Comparison of ENCODE assay signal across 7 cellular contexts in the genomic region with DNA sequence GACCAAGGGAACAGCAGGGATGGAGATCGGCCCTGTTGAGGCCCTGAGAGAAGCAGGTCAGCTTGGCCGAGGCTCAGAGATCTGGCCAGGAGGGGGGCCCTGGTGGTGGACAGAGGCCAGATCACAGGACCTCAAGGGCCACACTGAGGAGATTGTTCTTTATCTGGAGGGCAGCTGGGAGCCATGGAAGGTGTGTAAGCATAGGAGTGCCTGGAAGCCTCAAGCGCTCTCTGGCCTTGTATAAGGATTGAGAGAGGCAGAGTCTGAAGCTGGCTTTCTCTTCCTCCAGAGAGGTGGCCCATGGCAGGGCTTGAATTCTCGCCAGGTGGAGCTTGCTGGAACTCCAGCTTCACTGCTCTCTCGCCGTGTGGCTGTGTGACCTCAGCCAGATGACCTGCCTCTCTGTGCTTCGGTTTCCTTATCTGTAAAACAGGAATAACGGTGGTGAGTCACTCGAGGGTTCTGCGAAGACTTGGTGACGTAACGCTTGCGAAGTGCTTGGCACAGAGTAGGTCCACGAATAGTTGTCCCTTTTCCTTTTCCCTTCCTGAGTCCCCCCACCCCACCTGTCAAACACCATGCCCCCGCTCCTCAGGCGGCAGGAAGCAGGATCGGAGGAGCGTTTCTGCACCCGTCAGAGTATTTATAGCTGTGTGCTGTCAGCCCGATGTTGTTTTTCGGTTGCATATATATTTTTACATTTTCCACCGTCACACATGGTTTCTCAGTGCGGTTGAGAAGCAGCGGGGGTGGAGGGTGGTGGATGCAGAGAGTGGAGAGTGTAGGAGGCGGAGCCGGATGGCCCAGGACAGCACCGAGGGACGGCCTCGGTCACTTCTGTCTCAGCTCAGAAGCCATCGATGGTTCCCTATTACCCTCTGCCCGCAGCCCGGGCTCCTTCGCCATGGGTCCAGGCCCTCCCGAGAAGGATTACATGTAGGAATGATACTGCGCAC. TPM values are rescaled to one million over a fixed set of nuclear protein-coding genes. Genes with fewer than 3 reads are reported as not detected.
DNase-seq lines count a peak whose midpoint lies in the region; ATAC-seq and TF ChIP-seq lines count a peak whose summit lies in the region.

No MANE protein-coding gene starts in this region.

- no peak overlapping the region for H3K4me2 ChIP-seq in SK-N-SH

- H3K27me3 Mint-ChIP-seq in activated CD4-positive, alpha-beta T cell treated with anti-CD3 and anti-CD28 coated beads for 36 hours, result no peaks in the 10 kb centered on the region

- H3K4me3 Mint-ChIP-seq in activated CD4-positive, alpha-beta T cell treated with anti-CD3 and anti-CD28 coated beads for 36 hours, result peak overlapping the region; percentile 62

- peak; percentile 87 for DNase-seq in activated CD4-positive, alpha-beta T cell treated with anti-CD3 and anti-CD28 coated beads for 36 hours
- peak; percentile 23 for DNase-seq in effector CD4-positive, alpha-beta T cell
- DNase-seq in stimulated activated CD4-positive, alpha-beta T cell treated with anti-CD3 and anti-CD28 coated beads, Interleukin-15, amount 100 ng/mL, for 48 hours (ENCODE audit: low read depth in 2 of 2), result peak; percentile 70 to 76
- DNase-seq in NCI-H1694 treated with DMSO at 0.1 percent for 48 hours (lab: John Stamatoyannopoulos, UW), result no peak
- DNase-seq in SK-N-SH, result no peak

- no peaks in the 10 kb centered on the region for H3K9me2 ChIP-seq in SK-N-SH

- peaks cover 35% of the 10 kb centered on the region for H3K4me1 Mint-ChIP-seq in activated CD4-positive, alpha-beta T cell treated with anti-CD3 and anti-CD28 coated beads for 36 hours

- no peaks in the 10 kb centered on the region for H3K36me3 Mint-ChIP-seq in activated CD4-positive, alpha-beta T cell treated with anti-CD3 and anti-CD28 coated beads for 36 hours (ENCODE audit: low read depth)

- no peak for TF ChIP-seq CTCF in SK-N-SH (IDR thresholded peaks at IDR 0.05)

- H3K4me1 ChIP-seq in SK-N-SH (ENCODE audit: control insufficient read depth in 1 of 2, insufficient read depth in 2 of 2, low read depth in 1 of 2, low read length in 1 of 2), result peaks cover 0 to 7% of the 10 kb centered on the region in 2 experiments; a peak in 2 of 4 replicates

- no peak overlapping the region for H3K4me3 ChIP-seq in SK-N-SH (ENCODE audit: low read depth in 2 of 2, low read length in 1 of 2)

- no peaks in the 10 kb centered on the region for H3K9me3 ChIP-seq in SK-N-SH

- no peaks in the 10 kb centered on the region for H3K79me2 ChIP-seq in SK-N-SH (ENCODE audit: insufficient read depth)

- intact Hi-C loops in activated CD4-positive, alpha-beta T cell treated with anti-CD3 and anti-CD28 coated beads for 36 hours (cut with DNase I, micrococcal nuclease), result loop anchor here (1.0 to 2.0 kb wide), 7 partner anchors 16 to 532 kb away; a partner anchor contains a TSS

- no peak overlapping the region for H2AFZ ChIP-seq in SK-N-SH (ENCODE audit: low read depth)

- ATAC-seq in GM19351 (IDR thresholded peaks at IDR 0.05; ENCODE audit: unreplicated experiment) (peak; percentile 65), HG03342 (IDR thresholded peaks at IDR 0.05; ENCODE audit: unreplicated experiment) (peak; percentile 61)
- peak; percentile 75 for ATAC-seq in activated CD4-positive, alpha-beta T cell treated with anti-CD3 and anti-CD28 coated beads for 36 hours

- H3F3A ChIP-seq in SK-N-SH (replicated peaks; ENCODE audit: insufficient read depth), result no peaks in the 10 kb centered on the region

- no peaks in the 10 kb centered on the region for H3K27me3 ChIP-seq in SK-N-SH (ENCODE audit: insufficient read depth)

- WGBS in SK-N-SH (ENCODE audit: low lambda C conversion rate), result 85% methylated on average over 31 of the region's 35 CpGs

- TF ChIP-seq RAD21 in SK-N-SH (IDR thresholded peaks at IDR 0.05; ENCODE audit: low read length), result no peak

- no peaks in the 10 kb centered on the region for H3K9me3 Mint-ChIP-seq in activated CD4-positive, alpha-beta T cell treated with anti-CD3 and anti-CD28 coated beads for 36 hours (ENCODE audit: low read depth)

- no peaks in the 10 kb centered on the region for H3K36me3 ChIP-seq in SK-N-SH (replicated peaks in 1 of 2; ENCODE audit: control insufficient read depth in 1 of 2, insufficient read depth in 2 of 2, low read length in 1 of 2)

- POLR2A ChIA-PET in activated CD4-positive, alpha-beta T cell treated with anti-CD3 and anti-CD28 coated beads for 36 hours (lab: Charles Lee), result interaction anchor here (0.7 to 1.3 kb wide), 3 partner anchors 16 to 70 kb away, joined by 3 to 20 read pairs (median 3); no protein-coding TSS in a partner anchor
- POLR2A ChIA-PET in SK-N-SH (lab: Yijun Ruan, JAX), result interaction anchor here (0.6 kb wide), 1 partner anchor 371 kb away, joined by 4 read pairs; no protein-coding TSS in a partner anchor

- peak overlapping the region; percentile 99 for H3K27ac Mint-ChIP-seq in activated CD4-positive, alpha-beta T cell treated with anti-CD3 and anti-CD28 coated beads for 36 hours

- CTCF ChIA-PET in activated CD4-positive, alpha-beta T cell treated with anti-CD3 and anti-CD28 coated beads for 36 hours (lab: Charles Lee), result interaction anchor here (0.5 to 1.8 kb wide), 10 partner anchors 10 to 1076 kb away, joined by 3 to 6 read pairs (median 4); a partner anchor contains a TSS
- CTCF ChIA-PET in SK-N-SH (lab: Yijun Ruan, JAX), result interaction anchor here (7.0 kb wide), 1 partner anchor 11 kb away, joined by 38 read pairs; no protein-coding TSS in a partner anchor

- H3K27ac ChIP-seq in SK-N-SH (ENCODE audit: low read depth in 2 of 2, low read length in 1 of 2), result no peak overlapping the region

- no peaks in the 10 kb centered on the region for H4K20me1 ChIP-seq in SK-N-SH (ENCODE audit: insufficient read depth)

- no peak overlapping the region for H3K9ac ChIP-seq in SK-N-SH

- TF ChIP-seq EP300 in SK-N-SH (IDR thresholded peaks at IDR 0.05; ENCODE audit: borderline replicate concordance in 1 of 2, low read depth in 1 of 2, low read length in 1 of 2), result no peak

TF ChIP-seq in SK-N-SH, 30 proteins besides CTCF, POLR2A, EP300 and RAD21 (continues in another document):
- TF ChIP-seq SMC3 (IDR thresholded peaks at IDR 0.05; ENCODE audit: low read depth, low read length) (no peak), EZH2phosphoT487 (IDR thresholded peaks at IDR 0.05; ENCODE audit: borderline replicate concordance, low read depth) (no peak), GATA2 (CRISPR knock-in tag; IDR thresholded peaks at IDR 0.05) (no peak), FOXM1 (IDR thresholded peaks at IDR 0.05; ENCODE audit: low read depth) (no peak), FOXJ3 (CRISPR knock-in tag; IDR thresholded peaks at IDR 0.05) (no peak), RFX5 (IDR thresholded peaks at IDR 0.05; ENCODE audit: low read length) (no peak), MEF2A (IDR thresholded peaks at IDR 0.05; ENCODE audit: borderline replicate concordance, low read depth) (no peak), TAF1 (IDR thresholded peaks at IDR 0.05; ENCODE audit: borderline replicate concordance, low read depth, low read length) (no peak), POLR2AphosphoS5 (IDR thresholded peaks at IDR 0.05; ENCODE audit: low read depth, low read length) (no peak), TEAD4 (IDR thresholded peaks at IDR 0.05; ENCODE audit: borderline replicate concordance, insufficient read depth) (no peak)
- TF ChIP-seq, protein P1, sequence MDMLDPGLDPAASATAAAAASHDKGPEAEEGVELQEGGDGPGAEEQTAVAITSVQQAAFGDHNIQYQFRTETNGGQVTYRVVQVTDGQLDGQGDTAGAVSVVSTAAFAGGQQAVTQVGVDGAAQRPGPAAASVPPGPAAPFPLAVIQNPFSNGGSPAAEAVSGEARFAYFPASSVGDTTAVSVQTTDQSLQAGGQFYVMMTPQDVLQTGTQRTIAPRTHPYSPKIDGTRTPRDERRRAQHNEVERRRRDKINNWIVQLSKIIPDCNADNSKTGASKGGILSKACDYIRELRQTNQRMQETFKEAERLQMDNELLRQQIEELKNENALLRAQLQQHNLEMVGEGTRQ (IDR thresholded peaks at IDR 0.05; ENCODE audit: borderline replicate concordance, low read depth, low read length), result no peak
- TF ChIP-seq, protein P2, sequence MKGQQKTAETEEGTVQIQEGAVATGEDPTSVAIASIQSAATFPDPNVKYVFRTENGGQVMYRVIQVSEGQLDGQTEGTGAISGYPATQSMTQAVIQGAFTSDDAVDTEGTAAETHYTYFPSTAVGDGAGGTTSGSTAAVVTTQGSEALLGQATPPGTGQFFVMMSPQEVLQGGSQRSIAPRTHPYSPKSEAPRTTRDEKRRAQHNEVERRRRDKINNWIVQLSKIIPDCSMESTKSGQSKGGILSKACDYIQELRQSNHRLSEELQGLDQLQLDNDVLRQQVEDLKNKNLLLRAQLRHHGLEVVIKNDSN (IDR thresholded peaks at IDR 0.05; ENCODE audit: borderline replicate concordance, low read depth), result no peak
- TF ChIP-seq, protein P3, sequence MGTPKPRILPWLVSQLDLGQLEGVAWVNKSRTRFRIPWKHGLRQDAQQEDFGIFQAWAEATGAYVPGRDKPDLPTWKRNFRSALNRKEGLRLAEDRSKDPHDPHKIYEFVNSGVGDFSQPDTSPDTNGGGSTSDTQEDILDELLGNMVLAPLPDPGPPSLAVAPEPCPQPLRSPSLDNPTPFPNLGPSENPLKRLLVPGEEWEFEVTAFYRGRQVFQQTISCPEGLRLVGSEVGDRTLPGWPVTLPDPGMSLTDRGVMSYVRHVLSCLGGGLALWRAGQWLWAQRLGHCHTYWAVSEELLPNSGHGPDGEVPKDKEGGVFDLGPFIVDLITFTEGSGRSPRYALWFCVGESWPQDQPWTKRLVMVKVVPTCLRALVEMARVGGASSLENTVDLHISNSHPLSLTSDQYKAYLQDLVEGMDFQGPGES (IDR thresholded peaks at IDR 0.05; ENCODE audit: low read depth, low read length), result no peak
- TF ChIP-seq, protein P4, sequence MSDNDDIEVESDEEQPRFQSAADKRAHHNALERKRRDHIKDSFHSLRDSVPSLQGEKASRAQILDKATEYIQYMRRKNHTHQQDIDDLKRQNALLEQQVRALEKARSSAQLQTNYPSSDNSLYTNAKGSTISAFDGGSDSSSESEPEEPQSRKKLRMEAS (IDR thresholded peaks at IDR 0.05; ENCODE audit: low read depth), result no peak

RNA-seq across cellular contexts. Expression of a gene that starts 17.0 kb away (rescaled TPM):
- not detected for total RNA-seq in activated CD4-positive, alpha-beta T cell treated with anti-CD3 and anti-CD28 coated beads for 36 hours
- polyA plus RNA-seq in SK-N-SH (2012; rRNA removed), result not detected in 2 replicates
- polyA plus RNA-seq in SK-N-SH (2012; cell fraction: cytosol; rRNA removed), result under 0.01 TPM in 2 replicates
- polyA plus RNA-seq in SK-N-SH (2012; cell fraction: nucleus; rRNA removed), result 0.02 and 0.05 TPM in 2 replicates

Comparison
In these comparisons a context has a peak if more than half of its experiments do, and no peak if none do; other contexts are left out.
1. DNase-seq: peak in activated CD4-positive, alpha-beta T cell treated with anti-CD3 and anti-CD28 coated beads for 36 hours (single experiment), effector CD4-positive, alpha-beta T cell (single experiment) and stimulated activated CD4-positive, alpha-beta T cell treated with anti-CD3 and anti-CD28 coated beads, Interleukin-15, amount 100 ng/mL, for 48 hours (2 of 2); none in NCI-H1694 treated with DMSO at 0.1 percent for 48 hours (single experiment) and SK-N-SH (single experiment).
2. Peak in every context shown above with its lines, with median percentiles within 50 percentile points of each other: ATAC-seq.